8 cellular contexts compared by ENCODE assay signal in the genomic region with DNA sequence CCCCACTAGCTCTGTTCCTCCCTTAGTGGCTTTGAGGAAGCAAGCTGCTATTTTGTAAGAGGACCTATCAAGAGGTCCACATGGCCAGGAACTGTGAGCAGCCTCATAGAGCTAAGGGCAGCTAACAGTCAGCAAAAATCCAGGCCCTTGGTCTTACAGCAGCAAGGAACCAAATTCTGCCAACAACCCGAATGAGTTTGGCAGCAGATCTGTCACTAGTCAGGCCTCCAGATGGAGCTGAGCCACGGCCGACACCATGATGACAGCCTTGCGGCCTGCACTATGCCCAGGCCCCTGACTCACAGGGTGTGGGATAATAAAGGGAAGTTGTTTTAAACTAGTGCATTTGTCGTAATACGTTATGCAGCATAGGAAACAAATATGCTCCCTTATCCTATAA. TPM values are rescaled to one million over a fixed set of nuclear protein-coding genes. Genes with fewer than 3 reads are reported as not detected.
DNase-seq lines count a peak whose midpoint lies in the region; ATAC-seq, FAIRE-seq and TF ChIP-seq lines count a peak whose summit lies in the region.

No MANE protein-coding gene starts in this region.

- TF ChIP-seq POLR2A in testis (IDR thresholded peaks at IDR 0.05): no peak

- no peak for TF ChIP-seq CTCF in bronchial epithelial cell (IDR thresholded peaks at IDR 0.05; ENCODE audit: insufficient read depth, low read length, severe bottlenecking)
- TF ChIP-seq CTCF in kidney (IDR thresholded peaks at IDR 0.05; ENCODE audit: borderline replicate concordance, extremely low read depth, insufficient read depth): no peak
- TF ChIP-seq CTCF in testis (IDR thresholded peaks at IDR 0.05): no peak

- FAIRE-seq in bronchial epithelial cell (lab: Jason Lieb, UNC) (peak; percentile 32), kidney (lab: Jason Lieb, UNC) (no peak)

- H3K27me3 ChIP-seq in MG63: no peaks in the 10 kb centered on the region; the same call in 1 of the 2 replicates
- H3K27me3 ChIP-seq in bronchial epithelial cell (ENCODE audit: control insufficient read depth, insufficient read depth, low read length): peaks cover 2% of the 10 kb centered on the region
- H3K27me3 ChIP-seq in testis: no peaks in the 10 kb centered on the region

- H3K9ac ChIP-seq in kidney (ENCODE audit: low read length in 2 of 2): no peak overlapping the region

- H3K27ac ChIP-seq in kidney (ENCODE audit: low read depth in 2 of 2, low read length in 2 of 2): no peak overlapping the region
- peak overlapping the region in 1 of 2 donors; percentile 7 for H3K27ac ChIP-seq in testis

- WGBS in testis, 2 donors: 70 to 81% methylated on average over 6 of the region's 6 CpGs

- H3K36me3 ChIP-seq in MG63: no peaks in the 10 kb centered on the region
- no peaks in the 10 kb centered on the region for H3K36me3 ChIP-seq in bronchial epithelial cell (ENCODE audit: control insufficient read depth, insufficient read depth, low read length)
- no peaks in the 10 kb centered on the region for H3K36me3 ChIP-seq in kidney (ENCODE audit: control insufficient read depth in 1 of 2, insufficient read depth in 2 of 2, low read length in 2 of 2)
- no peaks in the 10 kb centered on the region for H3K36me3 ChIP-seq in testis (ENCODE audit: low read depth, missing control alignments)

- intact Hi-C loops in kidney (cut with DNase I) (no loop called here), testis (cut with DNase I; ENCODE audit: low total_unique reads) (no loop called here)

- H3K4me1 ChIP-seq in kidney (ENCODE audit: control insufficient read depth in 1 of 2, insufficient read depth in 1 of 2, low read depth in 1 of 2, low read length in 2 of 2): no peaks in the 10 kb centered on the region
- no peaks in the 10 kb centered on the region for H3K4me1 ChIP-seq in testis

- ATAC-seq in HG02852 (IDR thresholded peaks at IDR 0.05; ENCODE audit: unreplicated experiment): no peak
- ATAC-seq in HG02973 (IDR thresholded peaks at IDR 0.05; ENCODE audit: unreplicated experiment): no peak

- H3K9me3 ChIP-seq in MG63 (no peaks in the 10 kb centered on the region), kidney (ENCODE audit: control insufficient read depth in 1 of 2, low read length in 2 of 2) (no peaks in the 10 kb centered on the region), testis (no peaks in the 10 kb centered on the region)

- DNase-seq in MG63 (peak; percentile 99), bronchial epithelial cell (ENCODE audit: low read depth) (peak; percentile 22), kidney (peak; percentile 89), testis (peak; percentile 46), NCI-H1092 (lab: John Stamatoyannopoulos, UW) (no peak), DMS79 (lab: John Stamatoyannopoulos, UW) (no peak)

- H3K4me3 ChIP-seq in MG63 (no peak overlapping the region), bronchial epithelial cell (ENCODE audit: low read depth, low read length) (no peak overlapping the region), kidney (ENCODE audit: low read length in 2 of 2) (no peak overlapping the region), testis (no peak overlapping the region)

RNA-seq across cellular contexts. Expression of a gene that starts 28.0 kb away (rescaled TPM):
- total RNA-seq in MG63 (2014; rRNA removed; shearing (Covaris generic); ENCODE audit: low replicate concordance): 121 and 188 TPM in 2 replicates
- total RNA-seq in bronchial epithelial cell (84.8 and 123 TPM in 2 replicates), kidney (524 TPM), testis (100 to 1,000 TPM; 272 to 367 TPM)
- polyA plus RNA-seq in kidney (ENCODE audit: insufficient read depth, low read depth, low replicate concordance) (404 TPM), testis (ENCODE audit: insufficient read depth, low read depth, low replicate concordance) (439 TPM)

RNA-seq across cellular contexts. Expression of a gene that starts 35.3 kb away (rescaled TPM):
- 16.3 and 19.4 TPM in 2 replicates for total RNA-seq in MG63 (2014; rRNA removed; shearing (Covaris generic); ENCODE audit: low replicate concordance)
- total RNA-seq in bronchial epithelial cell: 41.1 and 46.1 TPM in 2 replicates
- 19.2 TPM for total RNA-seq in kidney
- polyA plus RNA-seq in kidney (ENCODE audit: insufficient read depth, low read depth, low replicate concordance): 3.4 TPM
- total RNA-seq in testis: 10 to 100 TPM; 22.4 to 23.9 TPM
- polyA plus RNA-seq in testis (ENCODE audit: insufficient read depth, low read depth, low replicate concordance): 17.9 TPM

Comparison
In these comparisons a context has a peak if more than half of its experiments do, and no peak if none do; other contexts are left out.
1. DNase-seq: peak in MG63 (single experiment), bronchial epithelial cell (single experiment), kidney (single experiment) and testis (single experiment); none in NCI-H1092 (single experiment) and DMS79 (single experiment).